ENCODE assay signal across 24 cellular contexts in genomic region chr10:96097865-96098264, GRCh38.
"Had no signal": no experiment of that assay in that cellular context is flagged by ENCODE, and none has a peak within 500 bp of the region (broad histone marks: within the 10 kb centered on the region; RNA-seq: fewer than 3 reads in every experiment).

No MANE protein-coding gene starts in this region.

- H3K4me1 ChIP-seq: adrenal gland, body of pancreas, breast epithelium had no signal

- ATAC-seq: activated naive CD4-positive, alpha-beta T cell treated with anti-CD3 and anti-CD28 coated beads, Interleukin-2, amount 50 U/mL, for 72 hours; activated T-cell treated with anti-CD3 and anti-CD28 coated beads, Interleukin-2, amount 50 U/mL, for 4 hours; body of pancreas; PC-3 had no signal

- H3K4me3 Mint-ChIP-seq: activated CD4-positive, alpha-beta T cell treated with anti-CD3 and anti-CD28 coated beads, Interleukin-2, amount 10 ng/mL, durations not matched to agents 24 days and 14 days; activated naive CD4-positive, alpha-beta T cell treated with anti-CD3 and anti-CD28 coated beads for 36 hours; activated T-cell treated with anti-CD3 and anti-CD28 coated beads, Interleukin-2, amount 50 U/mL, for 4 hours; activated T-helper 1 cell treated with anti-CD3 and anti-CD28 coated beads, Interleukin-12 subunit alpha, Interleukin-12 subunit beta, Interleukin-2, Interleukin-4 antibody, amounts not matched to agents 30 ng/mL and 10 ng/mL and 1 ng/mL, durations not matched to agents 14 hours and 24 hours and 36 hours had no signal

- FAIRE-seq: astrocyte had no signal

- H3K36me3 ChIP-seq: adrenal gland, breast epithelium had no signal

- H3K27ac Mint-ChIP-seq: activated CD4-positive, alpha-beta T cell treated with anti-CD3 and anti-CD28 coated beads, Interleukin-2, amount 10 ng/mL, durations not matched to agents 24 days and 14 days; activated naive CD4-positive, alpha-beta T cell treated with anti-CD3 and anti-CD28 coated beads for 36 hours; activated naive CD4-positive, alpha-beta T cell treated with anti-CD3 and anti-CD28 coated beads, Interleukin-2, amount 50 U/mL, for 72 hours; activated T-helper 1 cell treated with anti-CD3 and anti-CD28 coated beads, Interleukin-12 subunit alpha, Interleukin-12 subunit beta, Interleukin-2, Interleukin-4 antibody, amounts not matched to agents 30 ng/mL and 10 ng/mL and 1 ng/mL, durations not matched to agents 14 hours and 24 hours and 36 hours had no signal

- H3K4me1 Mint-ChIP-seq: activated CD4-positive, alpha-beta T cell treated with anti-CD3 and anti-CD28 coated beads, Interleukin-2, amount 10 ng/mL, durations not matched to agents 24 days and 14 days had no signal

- H3K9me3 Mint-ChIP-seq: activated naive CD4-positive, alpha-beta T cell treated with anti-CD3 and anti-CD28 coated beads for 36 hours; activated T-helper 1 cell treated with anti-CD3 and anti-CD28 coated beads, Interleukin-12 subunit alpha, Interleukin-12 subunit beta, Interleukin-2, Interleukin-4 antibody, amounts not matched to agents 30 ng/mL and 10 ng/mL and 1 ng/mL, durations not matched to agents 14 hours and 24 hours and 36 hours had no signal

- H3K27ac ChIP-seq: adrenal gland, body of pancreas, breast epithelium had no signal

- H3K4me3 ChIP-seq: adrenal gland, body of pancreas, breast epithelium had no signal

- DNase-seq: activated CD4-positive, alpha-beta T cell treated with anti-CD3 and anti-CD28 coated beads, Interleukin-2, amount 10 ng/mL, durations not matched to agents 24 days and 14 days; activated CD4-positive, alpha-beta T cell treated with anti-CD3 and anti-CD28 coated beads, Interleukin-2, amount 50 U/mL, for 48 hours; activated CD8-positive, alpha-beta memory T cell treated with anti-CD3 and anti-CD28 coated beads, Interleukin-2, amount 50 U/mL, for 4 hours; activated gamma-delta T cell treated with Interleukin-2 at 50 U/mL for 16 hours; activated naive CD4-positive, alpha-beta T cell treated with anti-CD3 and anti-CD28 coated beads for 36 hours; activated T-cell treated with anti-CD3 and anti-CD28 coated beads for 4 hours; activated T-cell treated with anti-CD3 and anti-CD28 coated beads, Interleukin-2, amount 50 U/mL, for 4 hours; adrenal gland; body of pancreas; MM.1S; MV-4-11; NCI-H1092; NCI-H1436 treated with DMSO at 0.1 percent for 48 hours; NCI-H1694 treated with DMSO at 0.1 percent for 48 hours; NCI-H2029; NCI-H345; NCI-H524 treated with DMSO at 0.1 percent for 48 hours; PC-3; Right ventricle myocardium superior; T1000 had no signal

- H3K9me3 ChIP-seq: adrenal gland, body of pancreas, breast epithelium had no signal

- H3K27me3 ChIP-seq: body of pancreas had no signal
